Comparison of ENCODE assay signal across 8 cellular contexts in the genomic region with DNA sequence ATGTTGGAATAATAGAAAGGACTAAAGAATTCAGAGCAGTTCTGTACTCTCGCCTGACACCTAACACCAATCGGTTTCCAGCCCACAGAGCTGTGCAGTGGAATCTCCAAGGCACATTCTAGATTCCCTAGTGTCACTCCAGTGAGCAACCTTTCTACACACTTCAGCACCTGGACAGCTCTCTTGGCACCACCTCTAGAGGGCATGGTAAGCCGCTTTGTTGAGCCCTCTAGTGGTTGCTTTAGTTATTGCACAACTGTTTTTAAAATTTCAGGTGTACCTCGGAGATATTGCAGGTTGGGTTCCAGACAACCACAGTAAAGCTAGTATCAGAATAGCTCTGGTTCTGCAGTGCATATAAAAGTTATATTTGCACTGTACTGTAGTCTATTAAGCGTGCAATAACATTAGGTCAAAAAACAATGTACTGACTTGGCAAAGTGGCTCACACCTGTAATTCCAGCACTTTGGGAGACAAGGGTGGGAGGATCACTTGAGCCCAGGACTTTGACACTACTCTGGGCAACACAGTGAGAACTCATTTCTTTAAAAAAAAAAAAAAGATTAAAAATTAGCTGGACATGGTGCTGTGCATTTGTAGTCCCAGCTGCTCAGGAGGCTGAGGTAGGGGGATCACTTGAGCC. TPM values are rescaled to one million over a fixed set of nuclear protein-coding genes. Genes with fewer than 3 reads are reported as not detected.
DNase-seq lines count a peak whose midpoint lies in the region; TF ChIP-seq lines count a peak whose summit lies in the region.

No MANE protein-coding gene starts in this region.

- no peaks in the 10 kb centered on the region for H3K4me1 Mint-ChIP-seq in endothelial cell (ENCODE audit: unreplicated experiment)

- H3K9me3 Mint-ChIP-seq in endothelial cell (ENCODE audit: unreplicated experiment) = no peaks in the 10 kb centered on the region

- H3K27me3 Mint-ChIP-seq in endothelial cell (ENCODE audit: unreplicated experiment) = no peaks in the 10 kb centered on the region

- no peaks in the 10 kb centered on the region for H3K36me3 Mint-ChIP-seq in endothelial cell (ENCODE audit: low read depth, unreplicated experiment)

- no peak overlapping the region for H3K27ac Mint-ChIP-seq in endothelial cell (ENCODE audit: unreplicated experiment)

- no peak overlapping the region for H3K4me3 Mint-ChIP-seq in endothelial cell (ENCODE audit: unreplicated experiment)

- peak; percentile 96 for TF ChIP-seq CTCF in GM20000 (IDR thresholded peaks at IDR 0.05; ENCODE audit: extremely low read depth, missing control alignments)
- peak; percentile 95 for TF ChIP-seq CTCF in endothelial cell (IDR thresholded peaks at IDR 0.05; ENCODE audit: unreplicated experiment)

- DNase-seq in D341Med (ENCODE audit: low spot score) = peak; percentile 81
- DNase-seq in GM20000 (ENCODE audit: low spot score) = peak; percentile 87
- DNase-seq in HK-2 (ENCODE audit: unreplicated experiment) = peak; percentile 58
- peak; percentile 77 for DNase-seq in NOMO-1 treated with DMSO at 0.1 percent for 48 hours (lab: John Stamatoyannopoulos, UW; ENCODE audit: unreplicated experiment)
- peak; percentile 40 to 44 for DNase-seq in activated CD8-positive, alpha-beta memory T cell treated with anti-CD3 and anti-CD28 coated beads for 4 hours (ENCODE audit: low read depth in 2 of 2)
- DNase-seq in endothelial cell (ENCODE audit: low spot score) = peak; percentile 79
- DNase-seq in mucosa of gallbladder (ENCODE audit: low spot score) = peak; percentile 85
- peak; percentile 33 for DNase-seq in stimulated activated CD8-positive, alpha-beta memory T cell treated with anti-CD3 and anti-CD28 coated beads, Interleukin-7, amount 100 ng/mL, for 24 hours (ENCODE audit: low read depth)

RNA-seq across cellular contexts. Expression of a gene that starts 26.5 kb away (rescaled TPM):
- 20.5 TPM for total RNA-seq in endothelial cell (ENCODE audit: unreplicated experiment)
- total RNA-seq in mucosa of gallbladder = 4.2 TPM

Comparison
In these comparisons a context has a peak if more than half of its experiments do, and no peak if none do; other contexts are left out.
1. Peak in every context shown above with its lines: DNase-seq.
2. DNase-seq: peak in every context shown above with its lines; median percentile 87 in GM20000; 85 in mucosa of gallbladder; 81 in D341Med; 79 in endothelial cell; 77 in NOMO-1 treated with DMSO at 0.1 percent for 48 hours; 58 in HK-2; 42 in activated CD8-positive, alpha-beta memory T cell treated with anti-CD3 and anti-CD28 coated beads for 4 hours; 33 in stimulated activated CD8-positive, alpha-beta memory T cell treated with anti-CD3 and anti-CD28 coated beads, Interleukin-7, amount 100 ng/mL, for 24 hours.